Comparison of ENCODE assay signal across 1 cellular context in genomic region chr1:110060034-110060661, GRCh38.
TF ChIP-seq lines count a peak whose summit lies in the region.

No MANE protein-coding gene starts in this region.

TF ChIP-seq in IMR-90, 13 proteins besides CTCF, POLR2A, EP300 and RAD21 (continued from another document):
- TF ChIP-seq USF2 (IDR thresholded peaks at IDR 0.05; ENCODE audit: low read depth, low read length): no peak
